ENCODE assay signal across 10 cellular contexts in genomic region chr22:37420656-37421467, GRCh38. TPM values are rescaled to one million over a fixed set of nuclear protein-coding genes. Genes with fewer than 3 reads are reported as not detected.
DNase-seq lines count a peak whose midpoint lies in the region; ATAC-seq, FAIRE-seq and TF ChIP-seq lines count a peak whose summit lies in the region.
"Had no signal": no experiment of that assay in that cellular context is flagged by ENCODE, and none has a peak within 500 bp of the region (broad histone marks: within the 10 kb centered on the region; RNA-seq: fewer than 3 reads in every experiment).

No MANE protein-coding gene starts in this region.

- intact Hi-C loops in lower lobe of right lung (cut with DNase I), result no loop called here

- H3K36me3 ChIP-seq in HUES48 (ENCODE audit: control insufficient read depth, insufficient read depth, low read length) (no peaks in the 10 kb centered on the region), brain microvascular endothelial cell (replicated peaks) (no peaks in the 10 kb centered on the region), lower lobe of right lung (no peaks in the 10 kb centered on the region)
- H3K36me3 ChIP-seq: gastrocnemius medialis had no signal

- FAIRE-seq in GM12892 (lab: Jason Lieb, UNC), result no peak

- H3K9me3 ChIP-seq in HUES48 (ENCODE audit: control insufficient read depth, insufficient read depth, low read length), result no peaks in the 10 kb centered on the region
- H3K9me3 ChIP-seq in lower lobe of right lung, result no peaks in the 10 kb centered on the region
- H3K9me3 ChIP-seq: gastrocnemius medialis had no signal

- H3K27ac ChIP-seq in HUES48 (ENCODE audit: low read depth, low read length), result no peak overlapping the region
- H3K27ac ChIP-seq in brain microvascular endothelial cell, result no peak overlapping the region
- no peak overlapping the region for H3K27ac ChIP-seq in lower lobe of right lung
- H3K27ac ChIP-seq: gastrocnemius medialis had no signal

- TF ChIP-seq POLR2A in GM12892 (IDR thresholded peaks at IDR 0.05; ENCODE audit: low read depth, low read length), result no peak

- in situ Hi-C loops in brain microvascular endothelial cell (cut with HindIII; ENCODE audit: low pct_ligation_motif_present, low sequenced_read_pairs), result no loop called here

- DNase-seq in AG09309 (ENCODE audit: low read depth), result no peak
- no peak for DNase-seq in brain microvascular endothelial cell
- no peak for DNase-seq in lower lobe of right lung
- DNase-seq in COLO668 (lab: John Stamatoyannopoulos, UW; ENCODE audit: unreplicated experiment), result no peak
- no peak for DNase-seq in NCI-H2029 (lab: John Stamatoyannopoulos, UW)
- DNase-seq in GM12892 (ENCODE audit: insufficient read length), result no peak
- DNase-seq: NCI-H187 had no signal

- H3K27me3 ChIP-seq in HUES48 (ENCODE audit: control insufficient read depth, insufficient read depth, low read length), result peaks cover 43% of the 10 kb centered on the region
- peaks cover 3% of the 10 kb centered on the region for H3K27me3 ChIP-seq in brain microvascular endothelial cell (replicated peaks)
- peaks cover 73% of the 10 kb centered on the region for H3K27me3 ChIP-seq in lower lobe of right lung (ENCODE audit: low read depth)

- peaks cover 11% of the 10 kb centered on the region for H3K4me1 ChIP-seq in HUES48 (ENCODE audit: control insufficient read depth, insufficient read depth, low read length)
- H3K4me1 ChIP-seq in lower lobe of right lung, result peaks cover 15% of the 10 kb centered on the region
- H3K4me1 ChIP-seq: gastrocnemius medialis had no signal

- no peak for ATAC-seq in lower lobe of right lung
- no peak for ATAC-seq in GM21619 (IDR thresholded peaks at IDR 0.05; ENCODE audit: unreplicated experiment)
- ATAC-seq: gastrocnemius medialis had no signal

- TF ChIP-seq CTCF in AG09309 (IDR thresholded peaks at IDR 0.05; ENCODE audit: control insufficient read depth, insufficient read depth, low read depth, low read length, missing control alignments) (no peak), brain microvascular endothelial cell (IDR thresholded peaks at IDR 0.05; ENCODE audit: low read depth, low read length, missing control alignments) (peak; percentile 12), lower lobe of right lung (IDR thresholded peaks at IDR 0.05) (no peak)

- H3K4me3 ChIP-seq in AG09309 (ENCODE audit: control insufficient read depth, low read depth, low read length) (peak overlapping the region; percentile 41), HUES48 (ENCODE audit: low read depth, low read length) (peak overlapping the region; percentile 62), brain microvascular endothelial cell (ENCODE audit: low read depth, low read length) (peak overlapping the region; percentile 41), lower lobe of right lung (peak overlapping the region; percentile 29)
- H3K4me3 ChIP-seq: gastrocnemius medialis had no signal

- no peak overlapping the region for H3K9ac ChIP-seq in HUES48 (ENCODE audit: low read depth, low read length)

RNA-seq across cellular contexts. Expression of gene ELFN2, which starts 6.4 kb away (rescaled TPM):
- total RNA-seq in lower lobe of right lung, result 0.89 TPM
- not detected for polyA plus RNA-seq in GM12892 (2012; ENCODE audit: missing spikeins)
